Comparison of ENCODE assay signal across 22 cellular contexts in the genomic region with DNA sequence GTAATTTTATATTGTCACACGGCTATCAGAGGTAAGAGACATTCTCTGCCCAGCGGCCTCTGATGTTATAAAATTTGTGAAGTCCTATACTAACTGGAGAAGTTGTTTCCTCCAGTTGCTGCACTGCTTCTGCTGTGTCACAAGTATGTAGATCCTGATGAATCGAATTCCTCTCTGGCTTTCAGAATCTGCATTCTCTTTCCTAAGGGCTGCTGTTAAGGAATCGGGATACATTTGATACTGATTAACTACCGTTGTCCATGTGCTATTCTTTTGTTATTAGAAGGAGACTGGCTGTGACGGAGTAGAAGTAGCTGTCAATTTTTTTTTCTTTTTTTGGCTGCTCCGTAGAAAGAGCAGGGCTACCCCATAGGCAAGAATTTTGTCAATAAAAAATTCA.
"Had no signal": no experiment of that assay in that cellular context is flagged by ENCODE, and none has a peak within 500 bp of the region (broad histone marks: within the 10 kb centered on the region; RNA-seq: fewer than 3 reads in every experiment).

No MANE protein-coding gene starts in this region.

- H3K4me1 ChIP-seq: adrenal gland had no signal

- ATAC-seq: activated CD8-positive, alpha-beta T cell treated with anti-CD3 and anti-CD28 coated beads for 36 hours; activated T-cell treated with anti-CD3 and anti-CD28 coated beads, Interleukin-2, amount 50 U/mL, for 72 hours had no signal

- H3K36me3 ChIP-seq: adrenal gland had no signal

- H3K4me3 ChIP-seq: adrenal gland had no signal

- H3K9me3 Mint-ChIP-seq: activated CD8-positive, alpha-beta T cell treated with anti-CD3 and anti-CD28 coated beads for 36 hours; activated naive CD8-positive, alpha-beta T cell treated with anti-CD3 and anti-CD28 coated beads, Interleukin-2, amount 10 ng/mL, durations not matched to agents 7 days and 5 days; activated T-cell treated with anti-CD3 and anti-CD28 coated beads, Interleukin-2, amount 50 U/mL, for 72 hours; activated T-helper 2 cell treated with anti-CD3 and anti-CD28 coated beads, Interferon-gamma antibody, Interleukin-2, Interleukin-4, amounts not matched to agents 10 μg/mL and 5 μg/mL and 100 μg/mL, durations not matched to agents 14 hours and 24 hours and 36 hours had no signal

- H3K27me3 Mint-ChIP-seq: activated CD8-positive, alpha-beta T cell treated with anti-CD3 and anti-CD28 coated beads for 36 hours; activated naive CD8-positive, alpha-beta T cell treated with anti-CD3 and anti-CD28 coated beads, Interleukin-2, amount 10 ng/mL, durations not matched to agents 7 days and 5 days had no signal

- H3K27ac Mint-ChIP-seq: activated CD8-positive, alpha-beta T cell treated with anti-CD3 and anti-CD28 coated beads for 36 hours; activated naive CD8-positive, alpha-beta T cell treated with anti-CD3 and anti-CD28 coated beads, Interleukin-2, amount 10 ng/mL, durations not matched to agents 7 days and 5 days; activated T-cell treated with anti-CD3 and anti-CD28 coated beads, Interleukin-2, amount 50 U/mL, for 72 hours; activated T-helper 2 cell treated with anti-CD3 and anti-CD28 coated beads, Interferon-gamma antibody, Interleukin-2, Interleukin-4, amounts not matched to agents 10 μg/mL and 5 μg/mL and 100 μg/mL, durations not matched to agents 14 hours and 24 hours and 36 hours had no signal

- H3K4me3 Mint-ChIP-seq: activated CD8-positive, alpha-beta T cell treated with anti-CD3 and anti-CD28 coated beads for 36 hours; activated naive CD8-positive, alpha-beta T cell treated with anti-CD3 and anti-CD28 coated beads, Interleukin-2, amount 10 ng/mL, durations not matched to agents 7 days and 5 days; activated T-cell treated with anti-CD3 and anti-CD28 coated beads, Interleukin-2, amount 50 U/mL, for 72 hours had no signal

- H3K4me2 ChIP-seq: SK-N-SH had no signal

- H3K9me2 ChIP-seq: SK-N-SH had no signal

- H3K27ac ChIP-seq: adrenal gland, VCaP had no signal

- H3K9ac ChIP-seq: SK-N-SH had no signal

- H3K9me3 ChIP-seq: adrenal gland, SK-N-SH had no signal

- H3K4me1 Mint-ChIP-seq: activated naive CD8-positive, alpha-beta T cell treated with anti-CD3 and anti-CD28 coated beads, Interleukin-2, amount 10 ng/mL, durations not matched to agents 7 days and 5 days had no signal

- DNase-seq: activated CD4-positive, alpha-beta T cell treated with anti-CD3 and anti-CD28 coated beads for 4 hours; activated CD8-positive, alpha-beta memory T cell treated with anti-CD3 and anti-CD28 coated beads, Interleukin-2, amount 50 U/mL, for 4 hours; activated CD8-positive, alpha-beta T cell treated with anti-CD3 and anti-CD28 coated beads for 36 hours; activated gamma-delta T cell treated with Interleukin-2 at 50 U/mL for 16 hours; activated naive CD4-positive, alpha-beta T cell treated with anti-CD3 and anti-CD28 coated beads, Interleukin-2, amount 50 U/mL, for 16 hours; activated naive CD8-positive, alpha-beta T cell treated with anti-CD3 and anti-CD28 coated beads, Interleukin-2, amount 10 ng/mL, durations not matched to agents 7 days and 5 days; activated T-cell treated with anti-CD3 and anti-CD28 coated beads, Interleukin-2, amount 50 U/mL, for 72 hours; adrenal gland; anterior cingulate cortex; caudate nucleus; Kasumi-1; KBM-7; NCI-H1105 treated with DMSO at 0.1 percent for 48 hours; NCI-H1436 treated with DMSO at 0.1 percent for 48 hours; NCI-H187; NCI-H2081; NCI-H510A treated with DMSO at 0.1 percent for 48 hours; NCI-H69; SK-N-SH; T-helper 1 cell had no signal

- H3K27me3 ChIP-seq: adrenal gland had no signal
